Comparison of ENCODE assay signal across 1 cellular context in genomic region chr2:20642026-20642971, GRCh38.
TF ChIP-seq lines count a peak whose summit lies in the region.

No MANE protein-coding gene starts in this region.

TF ChIP-seq in HepG2, 621 proteins besides CTCF, POLR2A, EP300 and RAD21 (continued from another document and continues in another):
- TF ChIP-seq PCBP1 (IDR thresholded peaks at IDR 0.05; ENCODE audit: borderline replicate concordance, low read depth, low read length) (no peak), IKZF5 (CRISPR knock-in tag; IDR thresholded peaks at IDR 0.05) (peak; percentile 33; the same call in 1 of the 2 replicates), CREB1 (IDR thresholded peaks at IDR 0.05) (no peak), CREB1 (CRISPR knock-in tag; IDR thresholded peaks at IDR 0.05) (no peak), MIER2 (CRISPR knock-in tag; IDR thresholded peaks at IDR 0.05) (peak; percentile 39; the same call in 1 of the 2 replicates), ZNF562 (CRISPR knock-in tag; IDR thresholded peaks at IDR 0.05; ENCODE audit: borderline replicate concordance) (no peak), AHDC1 (CRISPR knock-in tag; IDR thresholded peaks at IDR 0.05; ENCODE audit: borderline replicate concordance) (no peak), PHF20 (CRISPR knock-in tag; IDR thresholded peaks at IDR 0.05) (no peak), ZBTB3 (CRISPR knock-in tag; IDR thresholded peaks at IDR 0.05; ENCODE audit: borderline replicate concordance, low read depth) (no peak), THYN1 (CRISPR knock-in tag; IDR thresholded peaks at IDR 0.05; ENCODE audit: borderline replicate concordance, low read depth) (no peak), ZNF776 (CRISPR knock-in tag; IDR thresholded peaks at IDR 0.05) (no peak), FOXJ3 (CRISPR knock-in tag; IDR thresholded peaks at IDR 0.05; ENCODE audit: borderline replicate concordance) (peak; percentile 41; the same call in 1 of the 2 replicates), MAFK (conservative IDR thresholded peaks at IDR 0.05 in 1 of 2, IDR thresholded peaks at IDR 0.05 in 1 of 2; ENCODE audit: low read length in 2 of 2) (no peak), CENPX (CRISPR knock-in tag; IDR thresholded peaks at IDR 0.05) (no peak), ZNF30 (CRISPR knock-in tag; IDR thresholded peaks at IDR 0.05) (no peak), CHD4 (IDR thresholded peaks at IDR 0.05; ENCODE audit: borderline replicate concordance, low read length) (no peak), JUNB (CRISPR knock-in tag; IDR thresholded peaks at IDR 0.05; ENCODE audit: borderline replicate concordance) (no peak), GATAD2A (CRISPR knock-in tag; IDR thresholded peaks at IDR 0.05) (peak; percentile 37; the same call in 1 of the 2 replicates), NFKB2 (CRISPR knock-in tag; IDR thresholded peaks at IDR 0.05; ENCODE audit: borderline replicate concordance) (peak; percentile 17; the same call in 1 of the 2 replicates), ZSCAN12 (CRISPR knock-in tag; IDR thresholded peaks at IDR 0.05) (no peak), ZNF737 (CRISPR knock-in tag; IDR thresholded peaks at IDR 0.05; ENCODE audit: borderline replicate concordance) (no peak), SALL2 (CRISPR knock-in tag; IDR thresholded peaks at IDR 0.05) (peak; percentile 45; the same call in 1 of the 2 replicates), PLRG1 (conservative IDR thresholded peaks at IDR 0.05) (no peak), ZBTB37 (CRISPR knock-in tag; IDR thresholded peaks at IDR 0.05) (no peak), EHMT2 (IDR thresholded peaks at IDR 0.05; ENCODE audit: borderline replicate concordance, low read depth, low read length) (no peak), ZNF576 (CRISPR knock-in tag; IDR thresholded peaks at IDR 0.05) (no peak), ZNF790 (CRISPR knock-in tag; IDR thresholded peaks at IDR 0.05; ENCODE audit: borderline replicate concordance) (no peak), ARNT (IDR thresholded peaks at IDR 0.05) (no peak), JUN (CRISPR knock-in tag; IDR thresholded peaks at IDR 0.05) (no peak), GZF1 (CRISPR knock-in tag; IDR thresholded peaks at IDR 0.05) (no peak), SKIL (CRISPR knock-in tag; IDR thresholded peaks at IDR 0.05; ENCODE audit: borderline replicate concordance) (no peak), ZFP82 (CRISPR knock-in tag; IDR thresholded peaks at IDR 0.05; ENCODE audit: borderline replicate concordance) (no peak), ZNF704 (CRISPR knock-in tag; IDR thresholded peaks at IDR 0.05; ENCODE audit: borderline replicate concordance) (no peak), KMT2B (CRISPR knock-in tag; IDR thresholded peaks at IDR 0.05) (no peak), REPIN1 (CRISPR knock-in tag; IDR thresholded peaks at IDR 0.05; ENCODE audit: borderline replicate concordance, low read depth) (no peak), ATM (IDR thresholded peaks at IDR 0.05; ENCODE audit: borderline replicate concordance) (no peak), AKNA (CRISPR knock-in tag; IDR thresholded peaks at IDR 0.05; ENCODE audit: borderline replicate concordance) (no peak), TSC22D2 (CRISPR knock-in tag; IDR thresholded peaks at IDR 0.05; ENCODE audit: borderline replicate concordance) (peak; percentile 85; the same call in 1 of the 2 replicates), XRCC5 (optimal IDR thresholded peaks at IDR 0.05; ENCODE audit: low read length) (peak; percentile 93), CBX2 (IDR thresholded peaks at IDR 0.05; ENCODE audit: low read depth, low read length) (no peak), CBX2 (CRISPR knock-in tag; IDR thresholded peaks at IDR 0.05; ENCODE audit: low read depth) (no peak), ZNF777 (CRISPR knock-in tag; IDR thresholded peaks at IDR 0.05) (no peak), PPARG (CRISPR knock-in tag; conservative IDR thresholded peaks at IDR 0.05) (0 out of 2 replicates have a peak, but pooled peaks have one; percentile 42), ERF (CRISPR knock-in tag; IDR thresholded peaks at IDR 0.05) (peak; percentile 77; the same call in 1 of the 2 replicates), TARDBP (CRISPR knock-in tag; IDR thresholded peaks at IDR 0.05) (no peak), GMEB2 (CRISPR knock-in tag; IDR thresholded peaks at IDR 0.05; ENCODE audit: low read depth) (no peak), MXD3 (CRISPR knock-in tag; IDR thresholded peaks at IDR 0.05) (peak; percentile 34; the same call in 1 of the 2 replicates), RXRA (CRISPR knock-in tag; IDR thresholded peaks at IDR 0.05) (peak; percentile 65; the same call in 1 of the 2 replicates), MIER3 (CRISPR knock-in tag; IDR thresholded peaks at IDR 0.05; ENCODE audit: borderline replicate concordance) (peak; percentile 76; the same call in 1 of the 2 replicates), NCOR1 (IDR thresholded peaks at IDR 0.05; ENCODE audit: borderline replicate concordance, low read length) (no peak)
